19 cellular contexts compared by ENCODE assay signal in genomic region chr7:111929258-111929657, GRCh38.
"Had no signal": no experiment of that assay in that cellular context is flagged by ENCODE, and none has a peak within 500 bp of the region (broad histone marks: within the 10 kb centered on the region; RNA-seq: fewer than 3 reads in every experiment).

No MANE protein-coding gene starts in this region.

- FAIRE-seq: bronchial epithelial cell had no signal

- H3K36me3 Mint-ChIP-seq: activated naive CD8-positive, alpha-beta T cell; naive B cell had no signal

- H3K4me1 ChIP-seq: lower lobe of right lung, psoas muscle, suprapubic skin had no signal

- H3K36me3 ChIP-seq: suprapubic skin had no signal

- H3K27me3 Mint-ChIP-seq: activated CD4-positive, alpha-beta memory T cell treated with anti-CD3 and anti-CD28 coated beads, Interleukin-2, amount 10 ng/mL, durations not matched to agents 7 days and 5 days; naive B cell had no signal

- H3K27ac Mint-ChIP-seq: activated CD4-positive, alpha-beta memory T cell treated with anti-CD3 and anti-CD28 coated beads, Interleukin-2, amount 10 ng/mL, durations not matched to agents 7 days and 5 days; activated CD4-positive, alpha-beta T cell treated with anti-CD3 and anti-CD28 coated beads for 36 hours; activated naive CD8-positive, alpha-beta T cell; mesothelial cell of epicardium; naive B cell had no signal

- H3K27me3 ChIP-seq: esophagus squamous epithelium, suprapubic skin, upper lobe of left lung had no signal

- H3K9me3 Mint-ChIP-seq: activated CD4-positive, alpha-beta memory T cell treated with anti-CD3 and anti-CD28 coated beads, Interleukin-2, amount 10 ng/mL, durations not matched to agents 7 days and 5 days; naive B cell had no signal

- DNase-seq: activated CD4-positive, alpha-beta memory T cell treated with anti-CD3 and anti-CD28 coated beads, Interleukin-2, amount 10 ng/mL, durations not matched to agents 7 days and 5 days; activated CD4-positive, alpha-beta T cell treated with anti-CD3 and anti-CD28 coated beads for 36 hours; activated gamma-delta T cell; activated T-cell treated with anti-CD3 and anti-CD28 coated beads, Interleukin-2, amount 50 U/mL, for 48 hours; esophagus squamous epithelium; foreskin fibroblast; glutamatergic neuron; lower lobe of right lung; naive B cell; nucleus accumbens; psoas muscle; stimulated activated CD4-positive, alpha-beta T cell treated with anti-CD3 and anti-CD28 coated beads, Interleukin-2, amount 100 ng/mL, for 48 hours; stimulated activated naive CD4-positive, alpha-beta T cell treated with Interleukin-2 at 50 U/mL for 16 hours; T-helper 9 cell; upper lobe of left lung had no signal

- ATAC-seq: activated CD4-positive, alpha-beta T cell treated with anti-CD3 and anti-CD28 coated beads for 36 hours; lower lobe of right lung; psoas muscle had no signal

- H3K4me3 ChIP-seq: esophagus squamous epithelium, lower lobe of right lung, psoas muscle, suprapubic skin, upper lobe of left lung had no signal

- H3K4me3 Mint-ChIP-seq: activated CD4-positive, alpha-beta memory T cell treated with anti-CD3 and anti-CD28 coated beads, Interleukin-2, amount 10 ng/mL, durations not matched to agents 7 days and 5 days; activated CD4-positive, alpha-beta T cell treated with anti-CD3 and anti-CD28 coated beads for 36 hours; activated naive CD8-positive, alpha-beta T cell; mesothelial cell of epicardium; naive B cell had no signal

- H3K9me3 ChIP-seq: esophagus squamous epithelium, lower lobe of right lung, psoas muscle, suprapubic skin, upper lobe of left lung had no signal

- H3K4me1 Mint-ChIP-seq: activated CD4-positive, alpha-beta memory T cell treated with anti-CD3 and anti-CD28 coated beads, Interleukin-2, amount 10 ng/mL, durations not matched to agents 7 days and 5 days; mesothelial cell of epicardium; naive B cell had no signal

- H3K27ac ChIP-seq: esophagus squamous epithelium, lower lobe of right lung, psoas muscle, suprapubic skin, upper lobe of left lung had no signal
